ENCODE assay signal across 2 cellular contexts in the genomic region with DNA sequence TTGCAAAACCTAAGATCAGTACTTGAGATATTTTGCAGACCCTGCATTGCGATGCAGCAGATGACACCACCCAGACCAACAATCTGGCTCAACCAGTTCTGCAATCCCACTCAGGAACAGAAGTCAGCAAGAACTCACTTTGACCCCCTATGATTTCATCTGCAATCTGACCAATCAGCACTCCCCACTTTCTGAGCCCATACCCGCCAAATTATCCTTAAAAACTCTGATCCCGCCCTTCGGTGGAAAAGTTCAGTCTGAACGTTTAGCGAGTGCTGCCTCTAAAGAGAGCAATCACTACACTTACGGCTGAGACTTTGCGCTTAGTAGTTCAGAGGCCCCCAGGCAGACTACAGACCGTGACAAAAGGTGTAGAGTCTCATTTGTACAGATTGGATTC.
TF ChIP-seq lines count a peak whose summit lies in the region.

No MANE protein-coding gene starts in this region.

TF ChIP-seq in HepG2, 621 proteins besides CTCF, POLR2A, EP300 and RAD21:
- TF ChIP-seq RFX3 (CRISPR knock-in tag; IDR thresholded peaks at IDR 0.05) (no peak), ZNF235 (CRISPR knock-in tag; IDR thresholded peaks at IDR 0.05; ENCODE audit: borderline replicate concordance) (no peak)
- TF ChIP-seq, protein P1, sequence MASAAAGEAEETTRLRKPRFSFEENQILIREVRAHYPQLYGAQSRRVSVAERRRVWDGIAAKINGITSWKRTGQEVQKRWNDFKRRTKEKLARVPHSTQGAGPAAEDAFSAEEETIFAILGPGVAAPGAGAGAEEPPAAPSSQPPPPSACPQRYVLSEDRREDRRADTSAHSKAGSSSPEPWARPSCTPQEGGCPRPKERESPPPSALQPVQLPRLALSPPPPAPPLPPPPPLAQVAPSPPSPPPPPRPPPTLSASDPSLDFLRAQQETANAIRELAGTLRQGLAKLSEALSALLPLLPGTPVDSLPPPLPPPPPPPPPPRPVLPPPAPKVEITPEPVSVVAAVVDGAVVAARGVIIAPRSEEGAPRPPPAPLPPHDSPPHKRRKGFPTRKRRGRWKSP (CRISPR knock-in tag; IDR thresholded peaks at IDR 0.05) = 0 out of 2 replicates have a peak, but pooled peaks have one; percentile 32

TF ChIP-seq in H1, 55 proteins besides CTCF, POLR2A, EP300 and RAD21:
- TF ChIP-seq CEBPB (IDR thresholded peaks at IDR 0.05; ENCODE audit: low read depth, low read length) (no peak), CHD1 (IDR thresholded peaks at IDR 0.05; ENCODE audit: low read depth, low read length) (no peak), CREB1 (IDR thresholded peaks at IDR 0.05) (no peak), TBP (IDR thresholded peaks at IDR 0.05; ENCODE audit: low read depth, low read length) (no peak), RNF2 (IDR thresholded peaks at IDR 0.05; ENCODE audit: borderline replicate concordance, low read depth, low read length, missing control alignments, poor library complexity, severe bottlenecking) (no peak), FOSL1 (IDR thresholded peaks at IDR 0.05; ENCODE audit: insufficient read depth, low read depth, low read length) (no peak), NANOG (IDR thresholded peaks at IDR 0.05; ENCODE audit: insufficient read depth, low read depth, low read length, poor library complexity, severe bottlenecking) (no peak)
